ENCODE assay signal across 1 cellular context in genomic region chr16:3731126-3731935, GRCh38.
TF ChIP-seq lines count a peak whose summit lies in the region.

No MANE protein-coding gene starts in this region.

TF ChIP-seq in HCT116, 20 proteins besides CTCF, POLR2A, EP300 and RAD21:
- no peak for TF ChIP-seq CEBPB (IDR thresholded peaks at IDR 0.05; ENCODE audit: low read depth)
- no peak for TF ChIP-seq JUND (IDR thresholded peaks at IDR 0.05)
- no peak for TF ChIP-seq ZBTB33 (IDR thresholded peaks at IDR 0.05; ENCODE audit: extremely low read depth, insufficient replicate concordance, low read length)
- TF ChIP-seq REST (IDR thresholded peaks at IDR 0.05; ENCODE audit: low read depth): no peak
- TF ChIP-seq CBX3 (IDR thresholded peaks at IDR 0.05; ENCODE audit: low read depth): no peak
- TF ChIP-seq YY1 (IDR thresholded peaks at IDR 0.05; ENCODE audit: extremely low read depth, insufficient replicate concordance, low read depth, low read length): no peak
- TF ChIP-seq ATF3 (IDR thresholded peaks at IDR 0.05): no peak
- no peak for TF ChIP-seq ZFX (IDR thresholded peaks at IDR 0.05)
- TF ChIP-seq MAX (IDR thresholded peaks at IDR 0.05): no peak
- TF ChIP-seq EZH2phosphoT487 (IDR thresholded peaks at IDR 0.05; ENCODE audit: borderline replicate concordance): no peak
- TF ChIP-seq EGR1 (IDR thresholded peaks at IDR 0.05; ENCODE audit: low read depth): no peak
- no peak for TF ChIP-seq FOSL1 (IDR thresholded peaks at IDR 0.05; ENCODE audit: low read depth)
- no peak for TF ChIP-seq EZH2 (IDR thresholded peaks at IDR 0.05)
